Comparison of ENCODE assay signal across 8 cellular contexts in the genomic region with DNA sequence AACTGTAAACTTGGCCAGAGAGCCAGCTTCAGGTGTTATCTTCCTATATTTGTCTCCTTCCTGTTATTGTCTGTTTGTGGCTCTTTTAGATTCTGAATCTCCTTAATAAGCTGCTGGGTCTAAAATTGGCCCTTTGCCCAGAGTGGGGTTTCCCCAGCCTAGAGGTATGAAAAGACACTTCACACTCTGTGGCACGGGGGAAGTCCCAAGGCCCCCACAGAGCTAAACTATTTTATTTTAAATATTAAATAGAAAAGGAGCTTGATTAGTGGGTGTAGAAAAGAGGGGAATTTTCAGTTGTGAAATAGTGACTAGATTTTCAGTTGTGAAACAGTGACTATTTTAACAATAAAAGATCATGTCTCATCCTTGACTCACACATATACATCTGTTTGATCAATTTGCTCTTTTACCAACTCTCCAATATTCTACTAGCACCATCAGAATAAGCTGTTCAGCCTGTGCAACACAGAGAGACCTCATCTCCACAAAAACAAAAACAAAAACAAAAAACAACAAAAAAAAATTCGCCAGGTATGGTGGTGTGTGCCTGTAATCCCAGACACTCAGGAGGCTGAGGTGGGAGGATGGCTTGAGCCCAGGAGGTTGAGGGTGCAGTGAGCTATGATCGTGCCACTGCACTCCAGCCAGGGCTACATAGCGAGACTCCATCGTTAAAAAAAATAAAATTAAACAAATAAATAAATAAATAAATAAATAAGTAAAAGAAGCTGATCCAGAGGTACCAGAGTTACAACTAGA.
DNase-seq lines count a peak whose midpoint lies in the region; ATAC-seq and TF ChIP-seq lines count a peak whose summit lies in the region.

No MANE protein-coding gene starts in this region.

- no peaks in the 10 kb centered on the region for H3K27me3 ChIP-seq in effector memory CD4-positive, alpha-beta T cell (replicated peaks; ENCODE audit: control insufficient read depth, insufficient read depth, low read length, poor library complexity, severe bottlenecking)
- peaks cover 59% of the 10 kb centered on the region for H3K27me3 ChIP-seq in WERI-Rb-1 (ENCODE audit: insufficient read depth, low read depth, severe bottlenecking)

- H3K36me3 ChIP-seq in effector memory CD4-positive, alpha-beta T cell (ENCODE audit: control insufficient read depth, insufficient read depth, low read length): no peaks in the 10 kb centered on the region
- no peaks in the 10 kb centered on the region for H3K36me3 ChIP-seq in WERI-Rb-1

- POLR2A ChIA-PET in RWPE1 (lab: Yijun Ruan, JAX; ENCODE audit: low non-redundant PET): no interaction called here

- peak; percentile 71 for DNase-seq in activated CD4-positive, CD25-positive, alpha-beta regulatory T cell treated with anti-CD3 and anti-CD28 coated beads, Interleukin-2, amount 50 U/mL, for 72 hours
- DNase-seq in effector memory CD4-positive, alpha-beta T cell: peak; percentile 77 to 80 (median 79)
- peak; percentile 56 to 84 for DNase-seq in stimulated activated CD8-positive, alpha-beta memory T cell treated with anti-CD3 and anti-CD28 coated beads, Interleukin-7, amount 100 ng/mL, for 48 hours (ENCODE audit: extremely low read depth in 1 of 2, low read depth in 1 of 2)
- DNase-seq in RWPE1 (ENCODE audit: low spot score): no peak
- DNase-seq in WERI-Rb-1: no peak
- no peak for DNase-seq in NCI-H2029 treated with DMSO at 0.1 percent for 48 hours (lab: John Stamatoyannopoulos, UW)

- peaks cover 10% of the 10 kb centered on the region for H3K4me1 ChIP-seq in effector memory CD4-positive, alpha-beta T cell (ENCODE audit: control insufficient read depth, insufficient read depth, low read length, poor library complexity, severe bottlenecking)

- H3K4me3 ChIP-seq in effector memory CD4-positive, alpha-beta T cell (ENCODE audit: insufficient read depth, low read depth, low read length, poor library complexity, severe bottlenecking): no peak overlapping the region
- H3K4me3 ChIP-seq in WERI-Rb-1 (ENCODE audit: low read depth, low read length): no peak overlapping the region

- CTCF ChIA-PET in RWPE1 (lab: Yijun Ruan, JAX): no interaction called here

- ATAC-seq in GM19023 (IDR thresholded peaks at IDR 0.05; ENCODE audit: unreplicated experiment) (peak; percentile 95), HG03097 (IDR thresholded peaks at IDR 0.05; ENCODE audit: low FRiP score, unreplicated experiment) (peak; percentile 84)

- TF ChIP-seq CTCF in RWPE1 (conservative IDR thresholded peaks at IDR 0.05; ENCODE audit: low read depth) (no peak), WERI-Rb-1 (IDR thresholded peaks at IDR 0.05; ENCODE audit: low read depth, low read length) (no peak)

- H3K9me3 ChIP-seq in effector memory CD4-positive, alpha-beta T cell (ENCODE audit: control insufficient read depth, low read length): no peaks in the 10 kb centered on the region
- peaks cover 5% of the 10 kb centered on the region for H3K9me3 ChIP-seq in WERI-Rb-1 (ENCODE audit: severe bottlenecking)

- H3K27ac ChIP-seq in effector memory CD4-positive, alpha-beta T cell (ENCODE audit: insufficient read depth, low read length, poor library complexity, severe bottlenecking): peak overlapping the region; percentile 34
- no peak overlapping the region for H3K27ac ChIP-seq in RWPE1
- no peak overlapping the region for H3K27ac ChIP-seq in WERI-Rb-1

Comparison
In these comparisons a context has a peak if more than half of its experiments do, and no peak if none do; other contexts are left out.
1. DNase-seq: peak in activated CD4-positive, CD25-positive, alpha-beta regulatory T cell treated with anti-CD3 and anti-CD28 coated beads, Interleukin-2, amount 50 U/mL, for 72 hours (single experiment), effector memory CD4-positive, alpha-beta T cell (3 of 3) and stimulated activated CD8-positive, alpha-beta memory T cell treated with anti-CD3 and anti-CD28 coated beads, Interleukin-7, amount 100 ng/mL, for 48 hours (2 of 2); none in RWPE1 (single experiment), WERI-Rb-1 (single experiment) and NCI-H2029 treated with DMSO at 0.1 percent for 48 hours (single experiment).